In genomic region chr19:15673176-15673654, GRCh38 we compare ENCODE assay signal across 13 cellular contexts. TPM values are rescaled to one million over a fixed set of nuclear protein-coding genes. Genes with fewer than 3 reads are reported as not detected.
DNase-seq lines count a peak whose midpoint lies in the region; ATAC-seq and TF ChIP-seq lines count a peak whose summit lies in the region.
"Had no signal": no experiment of that assay in that cellular context is flagged by ENCODE, and none has a peak within 500 bp of the region (broad histone marks: within the 10 kb centered on the region; RNA-seq: fewer than 3 reads in every experiment).

No MANE protein-coding gene starts in this region.

- peaks cover 6% of the 10 kb centered on the region for H3K27me3 Mint-ChIP-seq in CD8-positive, alpha-beta T cell (ENCODE audit: low read depth)

- intact Hi-C loops in CD8-positive, alpha-beta T cell (cut with DNase I, micrococcal nuclease): no loop called here
- intact Hi-C loops in heart left ventricle (cut with DNase I) (loop anchor here in 3 of 10 donors (2.0 to 10.0 kb wide), 3 partner anchors 102 to 104 kb away; no protein-coding TSS in a partner anchor), sciatic nerve (cut with DNase I) (no loop called here), lower leg skin (cut with DNase I; ENCODE audit: low total_unique reads) (no loop called here)

- no peaks in the 10 kb centered on the region for H3K27me3 ChIP-seq in CD8-positive, alpha-beta T cell (ENCODE audit: insufficient read depth, low read length)
- H3K27me3 ChIP-seq in heart left ventricle: peaks cover 0 to 5% (median 0%) of the 10 kb centered on the region in 9 donors
- H3K27me3 ChIP-seq: BLaER1 had no signal

- WGBS in heart left ventricle, 4 donors: 27 to 31% (median 28%) methylated on average over 9 of the region's 9 CpGs
- WGBS in lower leg skin, 2 donors: 20 to 24% methylated on average over 9 of the region's 9 CpGs

- H3K4me3 Mint-ChIP-seq in CD8-positive, alpha-beta T cell: no peak overlapping the region

- POLR2A ChIA-PET in CD8-positive, alpha-beta T cell (lab: Charles Lee): no interaction called here
- POLR2A ChIA-PET in RWPE1 (lab: Yijun Ruan, JAX; ENCODE audit: low non-redundant PET): no interaction called here

- peaks cover 24% of the 10 kb centered on the region for H3K4me1 Mint-ChIP-seq in CD8-positive, alpha-beta T cell (ENCODE audit: low read depth)

- DNase-seq in CD8-positive, alpha-beta T cell: peak in 1 of 7 experiments; percentile 20
- DNase-seq in RWPE1 (ENCODE audit: low spot score) (no peak), heart left ventricle (peak in 1 of 5 donors; percentile 28), sciatic nerve (ENCODE audit: low spot score) (no peak), lower leg skin (ENCODE audit: low spot score in 2 of 2) (no peak), NCI-H1092 treated with DMSO at 0.1 percent for 48 hours (lab: John Stamatoyannopoulos, UW) (no peak), NCI-H187 (lab: John Stamatoyannopoulos, UW) (no peak), pons (ENCODE audit: low spot score) (no peak)
- DNase-seq: effector memory CD4-positive, alpha-beta T cell had no signal

- H3K4me1 ChIP-seq in CD8-positive, alpha-beta T cell (ENCODE audit: insufficient read depth, low read length): peaks cover 14% of the 10 kb centered on the region
- H3K4me1 ChIP-seq in heart left ventricle: peaks cover 0 to 20% (median 10%) of the 10 kb centered on the region in 12 donors

- H3K4me3 ChIP-seq in CD8-positive, alpha-beta T cell (ENCODE audit: low read depth, low read length): no peak overlapping the region
- H3K4me3 ChIP-seq in heart left ventricle: peak overlapping the region in 10 of 12 donors; percentile 7 to 49 (median 36)
- no peak overlapping the region for H3K4me3 ChIP-seq in lower leg skin (ENCODE audit: low read depth, poor library complexity, severe bottlenecking)
- H3K4me3 ChIP-seq: BLaER1 had no signal

- TF ChIP-seq CTCF in CD8-positive, alpha-beta T cell (IDR thresholded peaks at IDR 0.05): no peak
- TF ChIP-seq CTCF in RWPE1 (conservative IDR thresholded peaks at IDR 0.05; ENCODE audit: low read depth) (no peak), heart left ventricle (IDR thresholded peaks at IDR 0.05) (no peak), lower leg skin (IDR thresholded peaks at IDR 0.05) (no peak)

- no peaks in the 10 kb centered on the region for H3K9me3 Mint-ChIP-seq in CD8-positive, alpha-beta T cell

- TF ChIP-seq POLR2A in heart left ventricle (IDR thresholded peaks at IDR 0.05) (no peak), lower leg skin (IDR thresholded peaks at IDR 0.05) (no peak)

- H3K9me3 ChIP-seq in CD8-positive, alpha-beta T cell (ENCODE audit: low read length): no peaks in the 10 kb centered on the region
- no peaks in the 10 kb centered on the region for H3K9me3 ChIP-seq in heart left ventricle
- H3K9me3 ChIP-seq: adrenal gland, BLaER1 had no signal

- no peak overlapping the region for H3K27ac ChIP-seq in CD8-positive, alpha-beta T cell (ENCODE audit: low read depth, low read length)
- H3K27ac ChIP-seq in RWPE1: peak overlapping the region; percentile 90
- peak overlapping the region in 11 of 12 donors; percentile 9 to 78 (median 60) for H3K27ac ChIP-seq in heart left ventricle
- H3K27ac ChIP-seq: BLaER1 had no signal

- peak; percentile 44 for ATAC-seq in CD8-positive, alpha-beta T cell
- ATAC-seq in heart left ventricle (peak in 3 of 4 donors; percentile 18 to 37 (median 29)), sciatic nerve (peak; percentile 59)

- H3K36me3 Mint-ChIP-seq in CD8-positive, alpha-beta T cell: no peaks in the 10 kb centered on the region

- no peaks in the 10 kb centered on the region for H3K36me3 ChIP-seq in CD8-positive, alpha-beta T cell (ENCODE audit: insufficient read depth, low read length)
- no peaks in the 10 kb centered on the region for H3K36me3 ChIP-seq in heart left ventricle
- H3K36me3 ChIP-seq: adrenal gland, BLaER1 had no signal

- CTCF ChIA-PET in CD8-positive, alpha-beta T cell (lab: Charles Lee): no interaction called here
- CTCF ChIA-PET in RWPE1 (lab: Yijun Ruan, JAX): no interaction called here

- peak overlapping the region; percentile 78 for H3K27ac Mint-ChIP-seq in CD8-positive, alpha-beta T cell

RNA-seq across cellular contexts. Expression of gene CYP4F12, which starts 0.3 kb away (rescaled TPM):
- 1 to 10 TPM in 1 of 2 experiments, under 1 TPM in 1; 0.42 to 1.4 TPM for total RNA-seq in CD8-positive, alpha-beta T cell
- total RNA-seq in heart left ventricle: 1 to 10 TPM; 1.8 to 5.2 (median 3.1) TPM
- 1 to 10 TPM; 1.1 to 8.9 TPM for polyA plus RNA-seq in heart left ventricle
- 23.6 TPM for total RNA-seq in sciatic nerve
- total RNA-seq in lower leg skin: 100 to 1,000 TPM in 1 of 4 donors, 10 to 100 TPM in 3; 40.8 to 100 (median 85.7) TPM

RNA-seq across cellular contexts. Expression of gene CYP4F3, which starts 32.5 kb away (rescaled TPM):
- total RNA-seq in CD8-positive, alpha-beta T cell: not detected
- 1 to 10 TPM in 2 of 9 donors, under 1 TPM in 4, not detected in 3; 0.12 to 1.9 (median 0.30) TPM for total RNA-seq in heart left ventricle
- polyA plus RNA-seq in heart left ventricle: under 1 TPM in 1 of 2 donors, not detected in 1; 0.04 TPM
- 4.8 TPM for total RNA-seq in sciatic nerve
- total RNA-seq in lower leg skin: 1 to 10 TPM; 6.3 to 9.7 (median 8.4) TPM

RNA-seq across cellular contexts. Expression of gene OR10H2, which starts 54.6 kb away (rescaled TPM):
- not detected for total RNA-seq in CD8-positive, alpha-beta T cell
- total RNA-seq in heart left ventricle (not detected), sciatic nerve (not detected), lower leg skin (not detected)
- not detected for polyA plus RNA-seq in heart left ventricle
- total RNA-seq: activated CD8-positive, alpha-beta memory T cell treated with anti-CD3 and anti-CD28 coated beads for 36 hours; adrenal gland; mesenteric fat pad had no signal
- polyA plus RNA-seq: adrenal gland had no signal

RNA-seq across cellular contexts. Expression of gene CYP4F8, which starts 58.2 kb away (rescaled TPM):
- not detected for total RNA-seq in CD8-positive, alpha-beta T cell
- not detected for total RNA-seq in heart left ventricle
- polyA plus RNA-seq in heart left ventricle: not detected
- total RNA-seq in sciatic nerve: not detected
- total RNA-seq in lower leg skin: 10 to 100 TPM in 2 of 4 donors, 1 to 10 TPM in 2; 4.6 to 16.4 (median 9.1) TPM
- total RNA-seq: activated CD8-positive, alpha-beta memory T cell treated with anti-CD3 and anti-CD28 coated beads for 36 hours; adrenal gland; mesenteric fat pad had no signal
- polyA plus RNA-seq: adrenal gland had no signal

Comparison
In these comparisons a context has a peak if more than half of its experiments do, and no peak if none do; other contexts are left out.
1. H3K4me3 ChIP-seq: peak in heart left ventricle (10 of 12); none in CD8-positive, alpha-beta T cell (single experiment) and lower leg skin (single experiment).
2. Peak in every context shown above with its lines, with median percentiles within 50 percentile points of each other: ATAC-seq.